Comparison of ENCODE assay signal across 9 cellular contexts in the genomic region with DNA sequence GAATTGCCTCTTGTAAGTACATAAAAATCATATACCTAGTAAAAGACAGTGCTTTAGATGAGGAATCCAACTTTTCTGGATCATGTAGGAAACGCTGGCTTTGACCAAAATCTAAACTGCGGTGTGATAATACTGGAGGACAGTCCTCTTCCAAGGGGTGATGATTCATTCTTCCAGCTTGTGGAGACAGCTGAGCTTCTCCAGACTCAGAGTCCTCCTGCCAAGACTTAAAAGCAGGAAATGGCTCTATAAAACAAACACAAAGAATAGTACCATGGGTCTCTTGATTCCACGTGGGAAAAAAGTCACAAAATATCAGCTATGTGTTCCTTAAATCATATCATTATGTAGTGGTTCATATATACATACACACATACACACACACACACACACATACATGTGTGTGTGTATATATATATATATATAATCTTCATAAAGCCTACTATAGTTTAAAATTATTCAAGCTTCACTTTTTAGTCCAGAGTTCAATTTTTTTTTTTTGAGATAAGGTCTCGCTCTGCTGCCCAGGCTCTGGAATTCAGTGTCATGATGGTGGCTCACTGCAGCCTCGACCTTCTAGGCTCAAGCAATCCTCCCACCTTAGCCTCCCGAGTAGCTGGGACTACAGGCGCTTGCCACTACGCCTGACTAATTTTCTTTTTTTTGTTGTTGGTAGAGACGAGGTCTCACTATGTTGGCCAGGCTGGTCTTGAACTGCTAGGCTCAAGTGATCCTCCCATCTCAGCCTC.
DNase-seq lines count a peak whose midpoint lies in the region; ATAC-seq and TF ChIP-seq lines count a peak whose summit lies in the region.
"Had no signal": no experiment of that assay in that cellular context is flagged by ENCODE, and none has a peak within 500 bp of the region (broad histone marks: within the 10 kb centered on the region; RNA-seq: fewer than 3 reads in every experiment).

No MANE protein-coding gene starts in this region.

- H3K9ac ChIP-seq in adipocyte (ENCODE audit: low read length) = no peak overlapping the region

- H3K4me1 ChIP-seq in adipocyte (ENCODE audit: control insufficient read depth, insufficient read depth, low read length) (peaks cover 7% of the 10 kb centered on the region), gastrocnemius medialis (peaks cover 10 to 12% of the 10 kb centered on the region in 2 donors)

- no peak for TF ChIP-seq CTCF in gastrocnemius medialis (IDR thresholded peaks at IDR 0.05 in 4 of 5, conservative IDR thresholded peaks at IDR 0.05 in 1 of 5)

- peak overlapping the region; percentile 23 to 59 (median 52) for H3K27ac ChIP-seq in gastrocnemius medialis

- intact Hi-C loops in gastrocnemius medialis (cut with DNase I; ENCODE audit: low total_unique reads) (no loop called here), posterior cingulate gyrus (cut with DNase I) (no loop called here)

- H3K4me3 ChIP-seq in adipocyte (ENCODE audit: low read length) (peak overlapping the region; percentile 69), gastrocnemius medialis (no peak overlapping the region)

- ATAC-seq in gastrocnemius medialis (peak; percentile 95 to 97), HG02973 (IDR thresholded peaks at IDR 0.05; ENCODE audit: unreplicated experiment) (no peak), HG03097 (IDR thresholded peaks at IDR 0.05; ENCODE audit: low FRiP score, unreplicated experiment) (no peak)

- H3K27me3 ChIP-seq in adipocyte (replicated peaks; ENCODE audit: control insufficient read depth, insufficient read depth, low read length) = no peaks in the 10 kb centered on the region
- no peaks in the 10 kb centered on the region for H3K27me3 ChIP-seq in gastrocnemius medialis

- DNase-seq in ELR (ENCODE audit: low read depth) (peak; percentile 90), adipocyte (ENCODE audit: low read depth) (peak; percentile 94), glomerular visceral epithelial cell (ENCODE audit: extremely low spot score) (peak; percentile 80), gastrocnemius medialis (peak; percentile 4 to 23), NCI-H2081 treated with DMSO at 0.1 percent for 48 hours (lab: John Stamatoyannopoulos, UW) (no peak), posterior cingulate gyrus (no peak)
- DNase-seq: NK-92 treated with Interleukin-12 subunit alpha and Interleukin-12 subunit beta, amount 100 ng/mL, for 24 hours had no signal

- in situ Hi-C loops in gastrocnemius medialis (cut with MboI; ENCODE audit: low sequenced_read_pairs in 4 of 4) = no loop called here

- H3K9me3 ChIP-seq in adipocyte (ENCODE audit: control insufficient read depth, low read length) (no peaks in the 10 kb centered on the region), gastrocnemius medialis (no peaks in the 10 kb centered on the region)

- peaks cover 55% of the 10 kb centered on the region for H3K36me3 ChIP-seq in adipocyte (ENCODE audit: control insufficient read depth, insufficient read depth, low read length, severe bottlenecking)
- H3K36me3 ChIP-seq in gastrocnemius medialis = peaks cover 0 to 27% of the 10 kb centered on the region in 2 donors

- no peak for TF ChIP-seq POLR2A in gastrocnemius medialis (IDR thresholded peaks at IDR 0.05)

Comparison
In these comparisons a context has a peak if more than half of its experiments do, and no peak if none do; other contexts are left out.
1. DNase-seq: peak in ELR (single experiment), adipocyte (single experiment), glomerular visceral epithelial cell (single experiment) and gastrocnemius medialis (2 of 2); none in NCI-H2081 treated with DMSO at 0.1 percent for 48 hours (single experiment) and posterior cingulate gyrus (0 of 10).
2. ATAC-seq: peak in gastrocnemius medialis (2 of 2); none in HG02973 (single experiment) and HG03097 (single experiment).